ENCODE assay signal across 1 cellular context in the genomic region with DNA sequence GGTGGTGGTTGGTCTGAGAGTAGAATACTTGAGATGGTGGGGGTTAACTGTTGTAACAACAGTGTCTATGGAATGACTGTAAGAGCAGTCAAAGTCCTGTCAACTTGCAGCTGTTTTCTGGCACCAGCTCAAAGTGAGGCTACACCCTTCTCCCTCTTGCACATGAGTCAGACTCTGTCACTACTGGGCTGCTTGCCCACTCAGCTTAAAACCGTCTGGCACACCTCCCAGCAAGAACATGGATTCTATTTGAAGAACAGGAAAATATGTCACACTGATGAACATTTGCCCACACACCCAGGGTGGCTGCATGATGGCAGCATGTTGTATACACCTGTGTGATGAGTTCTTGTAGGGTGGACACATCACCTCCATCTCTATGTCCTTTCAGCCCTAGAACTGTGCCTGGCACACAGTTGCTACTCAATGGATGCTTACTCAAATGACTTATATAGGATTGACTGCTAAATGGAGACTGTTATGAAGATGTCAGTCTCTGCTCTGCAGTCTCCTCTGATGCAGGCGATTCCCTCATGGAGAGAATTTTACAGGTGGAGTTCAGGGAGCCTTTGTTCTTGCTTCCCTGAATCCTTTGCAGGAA.
TF ChIP-seq lines count a peak whose summit lies in the region.

No MANE protein-coding gene starts in this region.

TF ChIP-seq in GM12878, 131 proteins besides CTCF, POLR2A, EP300 and RAD21:
- TF ChIP-seq NR2C1 (IDR thresholded peaks at IDR 0.05) (no peak), NBN (IDR thresholded peaks at IDR 0.05) (no peak), NFIC (IDR thresholded peaks at IDR 0.05; ENCODE audit: low read depth, low read length) (no peak), HDAC6 (IDR thresholded peaks at IDR 0.05; ENCODE audit: unreplicated experiment) (no peak), PAX8 (IDR thresholded peaks at IDR 0.05) (no peak), RFX5 (IDR thresholded peaks at IDR 0.05; ENCODE audit: low read depth, low read length) (no peak), IRF4 (IDR thresholded peaks at IDR 0.05; ENCODE audit: low read depth, low read length) (no peak), SMAD1 (IDR thresholded peaks at IDR 0.05; ENCODE audit: low read depth, partially characterized antibody) (no peak), TARDBP (IDR thresholded peaks at IDR 0.05; ENCODE audit: borderline replicate concordance) (no peak), CREM (IDR thresholded peaks at IDR 0.05; ENCODE audit: low read depth) (no peak)
- TF ChIP-seq, protein P1, sequence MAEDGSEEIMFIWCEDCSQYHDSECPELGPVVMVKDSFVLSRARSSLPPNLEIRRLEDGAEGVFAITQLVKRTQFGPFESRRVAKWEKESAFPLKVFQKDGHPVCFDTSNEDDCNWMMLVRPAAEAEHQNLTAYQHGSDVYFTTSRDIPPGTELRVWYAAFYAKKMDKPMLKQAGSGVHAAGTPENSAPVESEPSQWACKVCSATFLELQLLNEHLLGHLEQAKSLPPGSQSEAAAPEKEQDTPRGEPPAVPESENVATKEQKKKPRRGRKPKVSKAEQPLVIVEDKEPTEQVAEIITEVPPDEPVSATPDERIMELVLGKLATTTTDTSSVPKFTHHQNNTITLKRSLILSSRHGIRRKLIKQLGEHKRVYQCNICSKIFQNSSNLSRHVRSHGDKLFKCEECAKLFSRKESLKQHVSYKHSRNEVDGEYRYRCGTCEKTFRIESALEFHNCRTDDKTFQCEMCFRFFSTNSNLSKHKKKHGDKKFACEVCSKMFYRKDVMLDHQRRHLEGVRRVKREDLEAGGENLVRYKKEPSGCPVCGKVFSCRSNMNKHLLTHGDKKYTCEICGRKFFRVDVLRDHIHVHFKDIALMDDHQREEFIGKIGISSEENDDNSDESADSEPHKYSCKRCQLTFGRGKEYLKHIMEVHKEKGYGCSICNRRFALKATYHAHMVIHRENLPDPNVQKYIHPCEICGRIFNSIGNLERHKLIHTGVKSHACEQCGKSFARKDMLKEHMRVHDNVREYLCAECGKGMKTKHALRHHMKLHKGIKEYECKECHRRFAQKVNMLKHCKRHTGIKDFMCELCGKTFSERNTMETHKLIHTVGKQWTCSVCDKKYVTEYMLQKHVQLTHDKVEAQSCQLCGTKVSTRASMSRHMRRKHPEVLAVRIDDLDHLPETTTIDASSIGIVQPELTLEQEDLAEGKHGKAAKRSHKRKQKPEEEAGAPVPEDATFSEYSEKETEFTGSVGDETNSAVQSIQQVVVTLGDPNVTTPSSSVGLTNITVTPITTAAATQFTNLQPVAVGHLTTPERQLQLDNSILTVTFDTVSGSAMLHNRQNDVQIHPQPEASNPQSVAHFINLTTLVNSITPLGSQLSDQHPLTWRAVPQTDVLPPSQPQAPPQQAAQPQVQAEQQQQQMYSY (CRISPR knock-in tag; IDR thresholded peaks at IDR 0.05): no peak
- TF ChIP-seq, protein P2, sequence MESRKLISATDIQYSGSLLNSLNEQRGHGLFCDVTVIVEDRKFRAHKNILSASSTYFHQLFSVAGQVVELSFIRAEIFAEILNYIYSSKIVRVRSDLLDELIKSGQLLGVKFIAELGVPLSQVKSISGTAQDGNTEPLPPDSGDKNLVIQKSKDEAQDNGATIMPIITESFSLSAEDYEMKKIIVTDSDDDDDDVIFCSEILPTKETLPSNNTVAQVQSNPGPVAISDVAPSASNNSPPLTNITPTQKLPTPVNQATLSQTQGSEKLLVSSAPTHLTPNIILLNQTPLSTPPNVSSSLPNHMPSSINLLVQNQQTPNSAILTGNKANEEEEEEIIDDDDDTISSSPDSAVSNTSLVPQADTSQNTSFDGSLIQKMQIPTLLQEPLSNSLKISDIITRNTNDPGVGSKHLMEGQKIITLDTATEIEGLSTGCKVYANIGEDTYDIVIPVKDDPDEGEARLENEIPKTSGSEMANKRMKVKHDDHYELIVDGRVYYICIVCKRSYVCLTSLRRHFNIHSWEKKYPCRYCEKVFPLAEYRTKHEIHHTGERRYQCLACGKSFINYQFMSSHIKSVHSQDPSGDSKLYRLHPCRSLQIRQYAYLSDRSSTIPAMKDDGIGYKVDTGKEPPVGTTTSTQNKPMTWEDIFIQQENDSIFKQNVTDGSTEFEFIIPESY (IDR thresholded peaks at IDR 0.05): no peak
